ENCODE assay signal across 21 cellular contexts in genomic region chr2:149703281-149703680, GRCh38.
A peak's percentile ranks its signal among the peaks of the same experiment; 100 is the strongest.
DNase-seq lines count a peak whose midpoint lies in the region; ATAC-seq, FAIRE-seq and TF ChIP-seq lines count a peak whose summit lies in the region.
"Had no signal": no experiment of that assay in that cellular context is flagged by ENCODE, and none has a peak within 500 bp of the region (broad histone marks: within the 10 kb centered on the region; RNA-seq: fewer than 3 reads in every experiment).

No MANE protein-coding gene starts in this region.

- POLR2A ChIA-PET in SK-N-SH (lab: Yijun Ruan, JAX), result no interaction called here
- POLR2A ChIA-PET in GM10248 (lab: Yijun Ruan, JAX), result no interaction called here

- CTCF ChIA-PET in SK-N-SH (lab: Yijun Ruan, JAX), result interaction anchor here (1.4 kb wide), 1 partner anchor 1536 kb away, joined by 3 read pairs; no protein-coding TSS in a partner anchor
- CTCF ChIA-PET in GM10248 (lab: Yijun Ruan, JAX), result interaction anchor here (1.7 kb wide), 1 partner anchor 1536 kb away, joined by 5 read pairs; no protein-coding TSS in a partner anchor

- no peak overlapping the region for H3K4me3 Mint-ChIP-seq in astrocyte (ENCODE audit: unreplicated experiment)
- H3K4me3 Mint-ChIP-seq: CD8-positive, alpha-beta T cell had no signal

- peaks cover 8% of the 10 kb centered on the region for H3K4me1 Mint-ChIP-seq in astrocyte (ENCODE audit: low read depth, unreplicated experiment)

- H3K4me1 ChIP-seq in SK-N-SH (ENCODE audit: control insufficient read depth in 1 of 2, insufficient read depth in 2 of 2, low read depth in 1 of 2, low read length in 1 of 2), result peaks cover 0 to 17% of the 10 kb centered on the region in 2 experiments; a peak in 2 of 4 replicates
- no peaks in the 10 kb centered on the region for H3K4me1 ChIP-seq in astrocyte (ENCODE audit: insufficient read depth, low read length)
- H3K4me1 ChIP-seq: BLaER1, SJCRH30 had no signal

- H3F3A ChIP-seq in SK-N-SH (replicated peaks; ENCODE audit: insufficient read depth), result peaks cover 14% of the 10 kb centered on the region

- no peak for TF ChIP-seq RAD21 in SK-N-SH (IDR thresholded peaks at IDR 0.05; ENCODE audit: low read length)

- TF ChIP-seq EP300 in SK-N-SH (IDR thresholded peaks at IDR 0.05; ENCODE audit: borderline replicate concordance in 1 of 2, low read depth in 1 of 2, low read length in 1 of 2), result no peak

- H3K9me2 ChIP-seq in SK-N-SH, result no peaks in the 10 kb centered on the region

- no peaks in the 10 kb centered on the region for H3K27me3 ChIP-seq in SK-N-SH (ENCODE audit: insufficient read depth)
- H3K27me3 ChIP-seq in astrocyte (ENCODE audit: insufficient read depth, low read length), result no peaks in the 10 kb centered on the region
- H3K27me3 ChIP-seq: BLaER1, SJCRH30 had no signal

- H3K36me3 ChIP-seq in SK-N-SH (replicated peaks in 1 of 2; ENCODE audit: control insufficient read depth in 1 of 2, insufficient read depth in 2 of 2, low read length in 1 of 2) (no peaks in the 10 kb centered on the region), astrocyte (ENCODE audit: insufficient read depth, low read length) (no peaks in the 10 kb centered on the region)
- H3K36me3 ChIP-seq: BLaER1, SJCRH30 had no signal

- H3K9ac ChIP-seq in SK-N-SH (no peak overlapping the region), astrocyte (ENCODE audit: low read length) (no peak overlapping the region)
- H3K9ac ChIP-seq: BLaER1 had no signal

- DNase-seq in SK-N-SH (no peak), astrocyte (ENCODE audit: low read depth) (peak; percentile 74), epithelial cell of esophagus (ENCODE audit: low read depth) (peak; percentile 33), frontal cortex (ENCODE audit: low spot score in 2 of 2) (no peak), GM10248 (ENCODE audit: extremely low spot score) (no peak)
- DNase-seq in central memory CD4-positive, alpha-beta T cell, result no peak
- DNase-seq: CD8-positive, alpha-beta T cell; DMS79 treated with DMSO at 0.1 percent for 48 hours; GF-D8; NCI-H187 treated with DMSO at 0.1 percent for 48 hours; NCI-H446; NK-92 treated with Interleukin-12 subunit alpha and Interleukin-12 subunit beta, amount 100 ng/mL, for 24 hours; SJCRH30 had no signal

- no peaks in the 10 kb centered on the region for H3K36me3 Mint-ChIP-seq in astrocyte (ENCODE audit: low read depth, unreplicated experiment)
- H3K36me3 Mint-ChIP-seq: CD8-positive, alpha-beta T cell had no signal

- no peaks in the 10 kb centered on the region for H3K9me3 ChIP-seq in SK-N-SH
- no peaks in the 10 kb centered on the region for H3K9me3 ChIP-seq in astrocyte (ENCODE audit: insufficient read depth, low read depth, low read length)
- H3K9me3 ChIP-seq: BLaER1 had no signal

- TF ChIP-seq CTCF in SK-N-SH (IDR thresholded peaks at IDR 0.05) (no peak), astrocyte (IDR thresholded peaks at IDR 0.05; ENCODE audit: insufficient read depth, low read depth, low read length) (no peak), epithelial cell of esophagus (IDR thresholded peaks at IDR 0.05; ENCODE audit: insufficient read depth, low read depth, low read length, missing control alignments) (no peak), GM10248 (IDR thresholded peaks at IDR 0.05; ENCODE audit: control extremely low read depth, extremely low read depth, low read depth, missing control alignments) (no peak)

- H4K20me1 ChIP-seq in SK-N-SH (ENCODE audit: insufficient read depth) (no peaks in the 10 kb centered on the region), astrocyte (ENCODE audit: insufficient read depth, low read length) (no peaks in the 10 kb centered on the region)
- H4K20me1 ChIP-seq: BLaER1 had no signal

- H3K4me2 ChIP-seq in SK-N-SH (peak overlapping the region; percentile 40; the same call in 1 of the 2 replicates), astrocyte (ENCODE audit: low read length) (peak overlapping the region; percentile 17)
- H3K4me2 ChIP-seq: BLaER1 had no signal

- no peaks in the 10 kb centered on the region for H3K79me2 ChIP-seq in SK-N-SH (ENCODE audit: insufficient read depth)
- no peaks in the 10 kb centered on the region for H3K79me2 ChIP-seq in astrocyte (ENCODE audit: insufficient read depth, low read length)

- FAIRE-seq in astrocyte (lab: Jason Lieb, UNC) (no peak), frontal cortex (lab: Jason Lieb, UNC) (no peak)
- FAIRE-seq: D721Med, GM12892, H1, HTR-8/SVneo had no signal

- no peaks in the 10 kb centered on the region for H3K9me3 Mint-ChIP-seq in astrocyte (ENCODE audit: unreplicated experiment)
- H3K9me3 Mint-ChIP-seq: CD8-positive, alpha-beta T cell had no signal

- WGBS in SK-N-SH (ENCODE audit: low lambda C conversion rate), result 85% methylated on average over 2 of the region's 2 CpGs

- H3K27ac Mint-ChIP-seq in astrocyte (ENCODE audit: unreplicated experiment), result no peak overlapping the region
- H3K27ac Mint-ChIP-seq: CD8-positive, alpha-beta T cell had no signal

- H3K4me3 ChIP-seq in SK-N-SH (ENCODE audit: low read depth in 2 of 2, low read length in 1 of 2), result no peak overlapping the region
- no peak overlapping the region for H3K4me3 ChIP-seq in astrocyte (ENCODE audit: insufficient read depth, low read depth, low read length)
- H3K4me3 ChIP-seq in epithelial cell of esophagus (ENCODE audit: low read length), result no peak overlapping the region
- H3K4me3 ChIP-seq: BLaER1, SJCRH30 had no signal

- H3K27me3 Mint-ChIP-seq in astrocyte (ENCODE audit: low read depth, unreplicated experiment), result no peaks in the 10 kb centered on the region

- H3K27ac ChIP-seq in SK-N-SH (ENCODE audit: low read depth in 2 of 2, low read length in 1 of 2), result peak overlapping the region in 1 of 2 experiments; percentile 63; a peak in 2 of 4 replicates
- peak overlapping the region; percentile 14 for H3K27ac ChIP-seq in astrocyte (ENCODE audit: low read depth, low read length)
- H3K27ac ChIP-seq: 22Rv1, BLaER1, SJCRH30 had no signal

- H2AFZ ChIP-seq in SK-N-SH (ENCODE audit: low read depth), result peak overlapping the region; percentile 50
- H2AFZ ChIP-seq in astrocyte (ENCODE audit: low read depth, low read length), result no peak overlapping the region

- ATAC-seq in SK-N-SH treated with all-trans-retinoic acid at 6 μM for 48 hours, result no peak
- no peak for ATAC-seq in HG02938 (IDR thresholded peaks at IDR 0.05; ENCODE audit: unreplicated experiment)
- ATAC-seq: CD8-positive, alpha-beta T cell had no signal

TF ChIP-seq in SK-N-SH, 30 proteins besides CTCF, POLR2A, EP300 and RAD21:
- TF ChIP-seq TEAD4 (IDR thresholded peaks at IDR 0.05; ENCODE audit: borderline replicate concordance, insufficient read depth) (0 out of 2 replicates have a peak, but pooled peaks have one; percentile 14), JUND (IDR thresholded peaks at IDR 0.05) (0 out of 2 replicates have a peak, but pooled peaks have one; percentile 14)
- TF ChIP-seq, protein P1, sequence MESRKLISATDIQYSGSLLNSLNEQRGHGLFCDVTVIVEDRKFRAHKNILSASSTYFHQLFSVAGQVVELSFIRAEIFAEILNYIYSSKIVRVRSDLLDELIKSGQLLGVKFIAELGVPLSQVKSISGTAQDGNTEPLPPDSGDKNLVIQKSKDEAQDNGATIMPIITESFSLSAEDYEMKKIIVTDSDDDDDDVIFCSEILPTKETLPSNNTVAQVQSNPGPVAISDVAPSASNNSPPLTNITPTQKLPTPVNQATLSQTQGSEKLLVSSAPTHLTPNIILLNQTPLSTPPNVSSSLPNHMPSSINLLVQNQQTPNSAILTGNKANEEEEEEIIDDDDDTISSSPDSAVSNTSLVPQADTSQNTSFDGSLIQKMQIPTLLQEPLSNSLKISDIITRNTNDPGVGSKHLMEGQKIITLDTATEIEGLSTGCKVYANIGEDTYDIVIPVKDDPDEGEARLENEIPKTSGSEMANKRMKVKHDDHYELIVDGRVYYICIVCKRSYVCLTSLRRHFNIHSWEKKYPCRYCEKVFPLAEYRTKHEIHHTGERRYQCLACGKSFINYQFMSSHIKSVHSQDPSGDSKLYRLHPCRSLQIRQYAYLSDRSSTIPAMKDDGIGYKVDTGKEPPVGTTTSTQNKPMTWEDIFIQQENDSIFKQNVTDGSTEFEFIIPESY (IDR thresholded peaks at IDR 0.05; ENCODE audit: borderline replicate concordance, low read depth), result no peak

TF ChIP-seq in SK-N-SH treated with all-trans-retinoic acid at 6 μM for 48 hours, 23 proteins besides CTCF, POLR2A, EP300 and RAD21:
- TF ChIP-seq ZNF565 (CRISPR knock-in tag; conservative IDR thresholded peaks at IDR 0.05; ENCODE audit: low read depth) (no peak), BACH2 (CRISPR knock-in tag; IDR thresholded peaks at IDR 0.05; ENCODE audit: borderline replicate concordance) (no peak), OSR1 (CRISPR knock-in tag; IDR thresholded peaks at IDR 0.05) (no peak), ESRRG (CRISPR knock-in tag; IDR thresholded peaks at IDR 0.05) (no peak), CSRNP3 (CRISPR knock-in tag; IDR thresholded peaks at IDR 0.05) (no peak)

Comparison
In these comparisons a context has a peak if more than half of its experiments do, and no peak if none do; other contexts are left out.
1. DNase-seq: peak in astrocyte (single experiment) and epithelial cell of esophagus (single experiment); none in SK-N-SH (single experiment), frontal cortex (0 of 2), GM10248 (single experiment) and central memory CD4-positive, alpha-beta T cell (single experiment).